ENCODE assay signal across 9 cellular contexts in the genomic region with DNA sequence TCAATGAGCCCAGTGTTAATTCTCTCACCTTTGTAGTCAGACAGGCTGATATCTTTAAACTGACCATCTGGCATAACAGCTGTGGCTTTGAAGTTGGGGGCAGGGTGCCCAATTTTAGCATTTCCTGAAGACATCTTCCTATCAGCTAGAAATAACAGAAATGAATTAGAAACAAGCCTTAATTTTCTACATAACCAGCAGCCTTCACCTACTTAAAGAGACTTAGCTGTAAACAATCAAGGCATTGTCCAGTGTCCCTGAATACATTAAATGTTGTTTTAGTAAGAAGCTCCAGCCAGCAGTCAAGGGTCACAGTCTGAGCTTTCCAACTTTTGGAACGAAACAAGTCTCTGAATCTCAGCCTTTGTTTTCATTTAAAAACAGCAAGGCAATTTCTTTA. TPM values are rescaled to one million over a fixed set of nuclear protein-coding genes. Genes with fewer than 3 reads are reported as not detected.
DNase-seq lines count a peak whose midpoint lies in the region; ATAC-seq, FAIRE-seq and TF ChIP-seq lines count a peak whose summit lies in the region.
"Had no signal": no experiment of that assay in that cellular context is flagged by ENCODE, and none has a peak within 500 bp of the region (broad histone marks: within the 10 kb centered on the region; RNA-seq: fewer than 3 reads in every experiment).

No MANE protein-coding gene starts in this region.

- H3K9me2 ChIP-seq in HCT116 (ENCODE audit: insufficient read depth): no peaks in the 10 kb centered on the region

- no peak overlapping the region for H2AFZ ChIP-seq in HCT116 (ENCODE audit: low read depth, low read length, poor library complexity, severe bottlenecking)

- peak overlapping the region; percentile 85 for H3K4me2 ChIP-seq in A549
- peak overlapping the region; percentile 90; the same call in 1 of the 2 replicates for H3K4me2 ChIP-seq in HCT116 (ENCODE audit: low read length)

- POLR2A ChIA-PET in A549 (lab: Yijun Ruan, JAX): interaction anchor here (0.6 to 2.6 kb wide), 3 partner anchors 9 to 32 kb away, joined by 3 to 9 read pairs (median 3); a partner anchor contains a TSS
- POLR2A ChIA-PET in HCT116 (lab: Charles Lee): interaction anchor here (1.1 to 1.3 kb wide), 3 partner anchors 8 to 39 kb away, joined by 3 to 5 read pairs (median 3); a partner anchor contains a TSS
- POLR2A ChIA-PET in activated naive CD8-positive, alpha-beta T cell treated with anti-CD3 and anti-CD28 coated beads, Interleukin-2, amount 10 ng/mL, durations not matched to agents 7 days and 5 days (lab: Charles Lee): interaction anchor here (0.6 to 1.0 kb wide), 4 partner anchors 27 to 180 kb away, joined by 3 to 5 read pairs (median 3); a partner anchor contains a TSS

- RAD21 ChIA-PET in HCT116 (lab: Charles Lee; ENCODE audit: low non-redundant PET in 1 of 2, low total read pairs in 2 of 2, uncharacterized antibody in 2 of 2, unreplicated experiment in 2 of 2): no interaction called here

- TF ChIP-seq EP300 in A549 (IDR thresholded peaks at IDR 0.05): no peak

- TF ChIP-seq RAD21 in A549 (conservative IDR thresholded peaks at IDR 0.05 in 1 of 2, IDR thresholded peaks at IDR 0.05 in 1 of 2): no peak
- TF ChIP-seq RAD21 in HCT116 (IDR thresholded peaks at IDR 0.05; ENCODE audit: low read depth): no peak

- intact Hi-C loops in HCT116 (cut with micrococcal nuclease): no loop called here
- intact Hi-C loops in right lobe of liver (cut with DNase I): no loop called here

- H3K27me3 Mint-ChIP-seq in activated naive CD8-positive, alpha-beta T cell treated with anti-CD3 and anti-CD28 coated beads, Interleukin-2, amount 10 ng/mL, durations not matched to agents 7 days and 5 days: no peaks in the 10 kb centered on the region

- no peak for FAIRE-seq in A549 (lab: Jason Lieb, UNC)
- FAIRE-seq: islet of Langerhans had no signal

- WGBS in A549 (ENCODE audit: missing lambda C conversion rate): 0% methylated on average over 1 of the region's 1 CpG
- WGBS in right lobe of liver (ENCODE audit: insufficient coverage, low coverage, low lambda C conversion rate, missing lambda C conversion rate): 0% methylated on average over 1 of the region's 1 CpG

- no peak for TF ChIP-seq POLR2A in A549 (IDR thresholded peaks at IDR 0.05; ENCODE audit: low read length)
- no peak for TF ChIP-seq POLR2A in HCT116 (IDR thresholded peaks at IDR 0.05; ENCODE audit: borderline replicate concordance, extremely low read depth, insufficient read depth, insufficient read length)
- TF ChIP-seq POLR2A in right lobe of liver (IDR thresholded peaks at IDR 0.05): no peak

- H3K27ac ChIP-seq in A549: peak overlapping the region in 1 of 2 experiments; percentile 100; a peak in 1 of 6 replicates
- no peak overlapping the region for H3K27ac ChIP-seq in HCT116 (ENCODE audit: low read depth, low read length)
- peak overlapping the region in 2 of 3 donors; percentile 5 to 7 for H3K27ac ChIP-seq in right lobe of liver

- H3K27ac Mint-ChIP-seq in activated naive CD8-positive, alpha-beta T cell treated with anti-CD3 and anti-CD28 coated beads, Interleukin-2, amount 10 ng/mL, durations not matched to agents 7 days and 5 days: no peak overlapping the region

- peak overlapping the region; percentile 76 for H3K4me3 ChIP-seq in A549
- no peak overlapping the region for H3K4me3 ChIP-seq in HCT116 (replicated peaks in 1 of 2; ENCODE audit: low read depth in 1 of 2, low read length in 2 of 2)
- peak overlapping the region in 2 of 3 donors; percentile 93 to 95 for H3K4me3 ChIP-seq in right lobe of liver

- H3K4me3 Mint-ChIP-seq in activated naive CD8-positive, alpha-beta T cell treated with anti-CD3 and anti-CD28 coated beads, Interleukin-2, amount 10 ng/mL, durations not matched to agents 7 days and 5 days: peak overlapping the region; percentile 2

- peaks cover 36 to 51% of the 10 kb centered on the region in 2 experiments for H3K36me3 ChIP-seq in HCT116 (ENCODE audit: control insufficient read depth in 1 of 2, insufficient read depth in 2 of 2, low read length in 2 of 2)
- peaks cover 0 to 46% (median 24%) of the 10 kb centered on the region in 4 donors for H3K36me3 ChIP-seq in right lobe of liver

- TSS peak; percentile 14 for BruUV-seq in HCT116 (replicated peaks; lab: Mats Ljungman, UMichigan)

- H3K4me1 ChIP-seq in A549: peaks cover 62% of the 10 kb centered on the region
- peaks cover 13 to 30% of the 10 kb centered on the region in 2 experiments; a peak in 3 of 4 replicates for H3K4me1 ChIP-seq in HCT116 (ENCODE audit: control insufficient read depth in 1 of 2, insufficient read depth in 2 of 2, low read length in 2 of 2)
- peaks cover 0 to 55% (median 27%) of the 10 kb centered on the region in 4 donors for H3K4me1 ChIP-seq in right lobe of liver

- no peaks in the 10 kb centered on the region for H3K9me3 Mint-ChIP-seq in activated naive CD8-positive, alpha-beta T cell treated with anti-CD3 and anti-CD28 coated beads, Interleukin-2, amount 10 ng/mL, durations not matched to agents 7 days and 5 days

- H3K9me3 ChIP-seq in A549 (no peaks in the 10 kb centered on the region), HCT116 (ENCODE audit: control insufficient read depth in 1 of 2, insufficient read depth in 1 of 2, low read depth in 1 of 2, low read length in 2 of 2) (no peaks in the 10 kb centered on the region), right lobe of liver (no peaks in the 10 kb centered on the region)

- CTCF ChIA-PET in A549 (lab: Yijun Ruan, JAX): interaction anchor here (0.8 to 1.5 kb wide), 3 partner anchors 11 to 51 kb away, joined by 3 read pairs; no protein-coding TSS in a partner anchor
- CTCF ChIA-PET in HCT116 (lab: Charles Lee): no interaction called here

- peaks cover 14% of the 10 kb centered on the region for H3K36me3 Mint-ChIP-seq in activated naive CD8-positive, alpha-beta T cell treated with anti-CD3 and anti-CD28 coated beads, Interleukin-2, amount 10 ng/mL, durations not matched to agents 7 days and 5 days

- peaks cover 77% of the 10 kb centered on the region for H3K79me2 ChIP-seq in HCT116 (ENCODE audit: insufficient read depth, low read length)

- peaks cover 32% of the 10 kb centered on the region for H3K4me1 Mint-ChIP-seq in activated naive CD8-positive, alpha-beta T cell treated with anti-CD3 and anti-CD28 coated beads, Interleukin-2, amount 10 ng/mL, durations not matched to agents 7 days and 5 days

- H4K20me1 ChIP-seq in HCT116 (ENCODE audit: insufficient read depth): peaks cover 28% of the 10 kb centered on the region; the same call in 1 of the 2 replicates

- H3K27me3 ChIP-seq in HCT116 (ENCODE audit: insufficient read depth, low read length) (no peaks in the 10 kb centered on the region), right lobe of liver (no peaks in the 10 kb centered on the region)

- ATAC-seq in A549 (no peak), HCT116 (no peak), right lobe of liver (no peak), HG03460 (IDR thresholded peaks at IDR 0.05; ENCODE audit: unreplicated experiment) (no peak), HG03521 (IDR thresholded peaks at IDR 0.05; ENCODE audit: unreplicated experiment) (no peak)
- no peak for ATAC-seq in activated naive CD8-positive, alpha-beta T cell treated with anti-CD3 and anti-CD28 coated beads, Interleukin-2, amount 10 ng/mL, durations not matched to agents 7 days and 5 days (ENCODE audit: low read depth)

- DNase-seq in A549 (ENCODE audit: low read depth in 1 of 2, low spot score in 1 of 2): no peak
- no peak for DNase-seq in HCT116 (ENCODE audit: low read depth, low spot score)
- DNase-seq in activated naive CD8-positive, alpha-beta T cell treated with anti-CD3 and anti-CD28 coated beads, Interleukin-2, amount 10 ng/mL, durations not matched to agents 7 days and 5 days: no peak
- DNase-seq in right lobe of liver: no peak
- no peak for DNase-seq in NCI-H2196 (lab: John Stamatoyannopoulos, UW; ENCODE audit: unreplicated experiment)
- no peak for DNase-seq in effector CD4-positive, alpha-beta T cell

- TF ChIP-seq CTCF in A549 (IDR thresholded peaks at IDR 0.05) (no peak), HCT116 (IDR thresholded peaks at IDR 0.05 in 2 of 3, conservative IDR thresholded peaks at IDR 0.05 in 1 of 3; ENCODE audit: borderline replicate concordance in 1 of 3, insufficient read depth in 1 of 3, low read depth in 2 of 3, low read length in 2 of 3) (no peak), right lobe of liver (IDR thresholded peaks at IDR 0.05) (no peak)

- no peak overlapping the region for H3K9ac ChIP-seq in HCT116 (ENCODE audit: low read length)

RNA-seq across cellular contexts. Expression of a gene that starts 2.8 kb away (rescaled TPM):
- polyA plus RNA-seq in A549 (2011; rRNA removed): 2,329 and 2,391 TPM in 2 replicates
- 1,294 and 1,330 TPM in 2 replicates for polyA plus RNA-seq in A549 (2012; cell fraction: cytosol; rRNA removed)
- polyA plus RNA-seq in A549 (2012; cell fraction: nucleus; rRNA removed): 406 and 749 TPM in 2 replicates
- 2,513 to 2,709 TPM (median 2,555 TPM) in 3 replicates for polyA plus RNA-seq in A549 (2017; fragmentation: RNase III; extraction: RNeasy Plus Mini Kit Qiagen cat#74134 plus additional on column Dnase treatment)
- polyA minus RNA-seq in A549 (2011; rRNA and poly(A)+ RNA removed): 487 and 549 TPM in 2 replicates
- total RNA-seq in HCT116 (2021; ENCODE audit: unreplicated experiment): 1,171 TPM
- 682 and 765 TPM in 2 replicates for polyA plus RNA-seq in HCT116 (2012)
- 100 to 1,000 TPM; 159 to 180 TPM for total RNA-seq in activated naive CD8-positive, alpha-beta T cell treated with anti-CD3 and anti-CD28 coated beads, Interleukin-2, amount 10 ng/mL, durations not matched to agents 7 days and 5 days
- total RNA-seq in right lobe of liver: 100 to 1,000 TPM; 315 to 672 (median 358) TPM

RNA-seq across cellular contexts. Expression of a gene that starts 18.8 kb away (rescaled TPM):
- polyA plus RNA-seq in A549 (2011; rRNA removed): 2.3 and 2.7 TPM in 2 replicates
- polyA plus RNA-seq in A549 (2012; cell fraction: cytosol; rRNA removed): 1.3 and 1.4 TPM in 2 replicates
- polyA plus RNA-seq in A549 (2012; cell fraction: nucleus; rRNA removed): 1.5 and 1.7 TPM in 2 replicates
- 3.0 to 4.0 TPM (median 3.6 TPM) in 3 replicates for polyA plus RNA-seq in A549 (2017; fragmentation: RNase III; extraction: RNeasy Plus Mini Kit Qiagen cat#74134 plus additional on column Dnase treatment)
- polyA minus RNA-seq in A549 (2011; rRNA and poly(A)+ RNA removed): 10.8 and 15.0 TPM in 2 replicates
- 16.2 TPM for total RNA-seq in HCT116 (2021; ENCODE audit: unreplicated experiment)
- polyA plus RNA-seq in HCT116 (2012): 6.4 and 8.8 TPM in 2 replicates
- total RNA-seq in activated naive CD8-positive, alpha-beta T cell treated with anti-CD3 and anti-CD28 coated beads, Interleukin-2, amount 10 ng/mL, durations not matched to agents 7 days and 5 days: 1 to 10 TPM; 4.9 to 8.3 TPM
- 10 to 100 TPM in 5 of 6 experiments, 1 to 10 TPM in 1; 7.7 to 38.5 (median 17.3) TPM for total RNA-seq in right lobe of liver

RNA-seq across cellular contexts. Expression of a gene that starts 19.0 kb away (rescaled TPM):
- polyA plus RNA-seq in A549 (2011; rRNA removed): 4.0 and 5.3 TPM in 2 replicates
- polyA plus RNA-seq in A549 (2012; cell fraction: cytosol; rRNA removed): 1.8 and 2.0 TPM in 2 replicates
- 3.0 and 4.2 TPM in 2 replicates for polyA plus RNA-seq in A549 (2012; cell fraction: nucleus; rRNA removed)
- 1.8 to 2.6 TPM (median 2.4 TPM) in 3 replicates for polyA plus RNA-seq in A549 (2017; fragmentation: RNase III; extraction: RNeasy Plus Mini Kit Qiagen cat#74134 plus additional on column Dnase treatment)
- 2.9 and 3.4 TPM in 2 replicates for polyA minus RNA-seq in A549 (2011; rRNA and poly(A)+ RNA removed)
- total RNA-seq in HCT116 (2021; ENCODE audit: unreplicated experiment): 3.1 TPM
- polyA plus RNA-seq in HCT116 (2012): 4.8 and 5.3 TPM in 2 replicates
- total RNA-seq in activated naive CD8-positive, alpha-beta T cell treated with anti-CD3 and anti-CD28 coated beads, Interleukin-2, amount 10 ng/mL, durations not matched to agents 7 days and 5 days: 10 to 100 TPM; 10.3 to 13.0 TPM
- 1 to 10 TPM in 2 of 6 experiments, under 1 TPM in 4; 0.31 to 1.3 (median 0.67) TPM for total RNA-seq in right lobe of liver

RNA-seq across cellular contexts. Expression of a gene that starts 27.9 kb away (rescaled TPM):
- polyA plus RNA-seq in A549 (2011; rRNA removed) (0.48 and 0.58 TPM in 2 replicates), A549 (2017; fragmentation: RNase III; extraction: RNeasy Plus Mini Kit Qiagen cat#74134 plus additional on column Dnase treatment) (0.22 to 0.28 TPM (median 0.26 TPM) in 3 replicates)
- 0.26 and 0.27 TPM in 2 replicates for polyA plus RNA-seq in A549 (2012; cell fraction: cytosol; rRNA removed)
- 0.49 and 0.53 TPM in 2 replicates for polyA plus RNA-seq in A549 (2012; cell fraction: nucleus; rRNA removed)
- polyA minus RNA-seq in A549 (2011; rRNA and poly(A)+ RNA removed): 0.49 and 0.58 TPM in 2 replicates
- total RNA-seq in HCT116 (2021; ENCODE audit: unreplicated experiment) (5.0 TPM), right lobe of liver (1 to 10 TPM; 2.7 to 5.5 (median 4.3) TPM)
- 4.7 and 5.8 TPM in 2 replicates for polyA plus RNA-seq in HCT116 (2012)
- total RNA-seq in activated naive CD8-positive, alpha-beta T cell treated with anti-CD3 and anti-CD28 coated beads, Interleukin-2, amount 10 ng/mL, durations not matched to agents 7 days and 5 days: 1 to 10 TPM; 5.8 to 6.5 TPM

RNA-seq across cellular contexts. Expression of a gene that starts 31.7 kb away (rescaled TPM):
- polyA plus RNA-seq in A549 (2011; rRNA removed): 110 and 139 TPM in 2 replicates
- 116 and 122 TPM in 2 replicates for polyA plus RNA-seq in A549 (2012; cell fraction: cytosol; rRNA removed)
- polyA plus RNA-seq in A549 (2012; cell fraction: nucleus; rRNA removed): 105 and 119 TPM in 2 replicates
- 77.3 to 92.8 TPM (median 89.0 TPM) in 3 replicates for polyA plus RNA-seq in A549 (2017; fragmentation: RNase III; extraction: RNeasy Plus Mini Kit Qiagen cat#74134 plus additional on column Dnase treatment)
- polyA minus RNA-seq in A549 (2011; rRNA and poly(A)+ RNA removed): 110 and 117 TPM in 2 replicates
- total RNA-seq in HCT116 (2021; ENCODE audit: unreplicated experiment): 199 TPM
- 261 and 297 TPM in 2 replicates for polyA plus RNA-seq in HCT116 (2012)
- 100 to 1,000 TPM; 102 to 116 TPM for total RNA-seq in activated naive CD8-positive, alpha-beta T cell treated with anti-CD3 and anti-CD28 coated beads, Interleukin-2, amount 10 ng/mL, durations not matched to agents 7 days and 5 days
- total RNA-seq in right lobe of liver: 100 to 1,000 TPM; 115 to 308 (median 220) TPM

Comparison
In these comparisons a context has a peak if more than half of its experiments do, and no peak if none do; other contexts are left out.
1. H3K4me3 ChIP-seq: peak in A549 (single experiment) and right lobe of liver (2 of 3); none in HCT116 (0 of 2).